ENCODE assay signal across 8 cellular contexts in genomic region chrX:49838374-49838773, GRCh38. TPM values are rescaled to one million over a fixed set of nuclear protein-coding genes. Genes with fewer than 3 reads are reported as not detected.
DNase-seq lines count a peak whose midpoint lies in the region; ATAC-seq and TF ChIP-seq lines count a peak whose summit lies in the region.

No MANE protein-coding gene starts in this region.

- no peak overlapping the region for H3K27ac ChIP-seq in mesendoderm (ENCODE audit: low read depth, low read length)
- H3K27ac ChIP-seq in coronary artery, result no peak overlapping the region

- H3K4ac ChIP-seq in mesendoderm (ENCODE audit: low read depth, low read length), result no peak overlapping the region

- peak; percentile 77 for ATAC-seq in GM18907 (IDR thresholded peaks at IDR 0.05; ENCODE audit: unreplicated experiment)
- no peak for ATAC-seq in GM21825 (IDR thresholded peaks at IDR 0.05; ENCODE audit: unreplicated experiment)

- no CpG with 5 or more reads among the region's 8 CpGs for WGBS in mesendoderm (ENCODE audit: extremely low coverage, insufficient coverage, low lambda C conversion rate)

- no peaks in the 10 kb centered on the region for H3K36me3 ChIP-seq in mesendoderm (ENCODE audit: control insufficient read depth, insufficient read depth, low read length)

- H3K4me3 ChIP-seq in mesendoderm (ENCODE audit: low read length), result no peak overlapping the region
- H3K4me3 ChIP-seq in coronary artery, result no peak overlapping the region

- H3K56ac ChIP-seq in mesendoderm (ENCODE audit: low read length), result no peak overlapping the region

- H3K27me3 ChIP-seq in mesendoderm (ENCODE audit: insufficient read depth, low read length, poor library complexity), result no peaks in the 10 kb centered on the region

- H3K9ac ChIP-seq in mesendoderm (ENCODE audit: low read length), result no peak overlapping the region

- no peak overlapping the region for H3K4me3 Mint-ChIP-seq in brain

- no peak overlapping the region for H3K4me2 ChIP-seq in mesendoderm (ENCODE audit: low read length)

- H3K79me2 ChIP-seq in mesendoderm (ENCODE audit: control insufficient read depth, insufficient read depth, low read length), result no peaks in the 10 kb centered on the region

- H3K4me1 Mint-ChIP-seq in brain, result peaks cover 31% of the 10 kb centered on the region

- DNase-seq in D341Med (ENCODE audit: low spot score) (peak; percentile 36), NCI-H1092 treated with DMSO at 0.1 percent for 48 hours (lab: John Stamatoyannopoulos, UW) (peak; percentile 49), mesendoderm (peak; percentile 37), NCI-H1436 treated with DMSO at 0.1 percent for 48 hours (lab: John Stamatoyannopoulos, UW) (no peak), coronary artery (ENCODE audit: low spot score) (no peak)

- no peak overlapping the region for H2AK5ac ChIP-seq in mesendoderm (ENCODE audit: low read length)

- peaks cover 0 to 4% (median 0%) of the 10 kb centered on the region in 5 experiments for H3K9me3 Mint-ChIP-seq in brain

- no peak overlapping the region for H4K5ac ChIP-seq in mesendoderm (ENCODE audit: low read length)

- TF ChIP-seq CTCF in brain (conservative IDR thresholded peaks at IDR 0.05), result peak; percentile 67 to 69
- TF ChIP-seq CTCF in coronary artery (IDR thresholded peaks at IDR 0.05), result no peak

- no peak overlapping the region for H2BK5ac ChIP-seq in mesendoderm (ENCODE audit: low read length)

- no peak overlapping the region for H3K27ac Mint-ChIP-seq in brain

- no peaks in the 10 kb centered on the region for H3K79me1 ChIP-seq in mesendoderm (ENCODE audit: low read length)

- no peak overlapping the region for H2BK15ac ChIP-seq in mesendoderm (replicated peaks; ENCODE audit: low read depth)

- H2BK120ac ChIP-seq in mesendoderm (ENCODE audit: low read depth, low read length), result no peak overlapping the region

- H3K23ac ChIP-seq in mesendoderm (ENCODE audit: low read length), result no peak overlapping the region

- no peaks in the 10 kb centered on the region for H3K36me3 Mint-ChIP-seq in brain

- no peaks in the 10 kb centered on the region for H3K4me1 ChIP-seq in mesendoderm (ENCODE audit: control insufficient read depth, low read depth, low read length)

- no peak overlapping the region for H3K18ac ChIP-seq in mesendoderm (ENCODE audit: low read length)

- H3K27me3 Mint-ChIP-seq in brain, result peaks cover 3% of the 10 kb centered on the region

- no peak overlapping the region for H4K8ac ChIP-seq in mesendoderm (ENCODE audit: low read depth, low read length)

RNA-seq across cellular contexts. Expression of gene PAGE4, which starts 9.3 kb away (rescaled TPM):
- not detected for polyA plus RNA-seq in brain (ENCODE audit: insufficient read depth, low read depth, low replicate concordance)
- polyA plus RNA-seq in mesendoderm (2013, experiment 1 of 2), result 0.45 TPM
- polyA plus RNA-seq in mesendoderm (2013, experiment 2 of 2), result 0.50 TPM

RNA-seq across cellular contexts. Expression of gene USP27X, which starts 40.9 kb away (rescaled TPM):
- polyA plus RNA-seq in brain (ENCODE audit: insufficient read depth, low read depth, low replicate concordance), result 13.6 TPM
- 4.1 TPM for polyA plus RNA-seq in mesendoderm (2013, experiment 1 of 2)
- polyA plus RNA-seq in mesendoderm (2013, experiment 2 of 2), result 3.9 TPM

Comparison
In these comparisons a context has a peak if more than half of its experiments do, and no peak if none do; other contexts are left out.
1. DNase-seq: peak in D341Med (single experiment), NCI-H1092 treated with DMSO at 0.1 percent for 48 hours (single experiment) and mesendoderm (single experiment); none in NCI-H1436 treated with DMSO at 0.1 percent for 48 hours (single experiment) and coronary artery (single experiment).